ENCODE assay signal across 8 cellular contexts in genomic region chr4:103198111-103198765, GRCh38. TPM values are rescaled to one million over a fixed set of nuclear protein-coding genes. Genes with fewer than 3 reads are reported as not detected.
DNase-seq lines count a peak whose midpoint lies in the region; ATAC-seq and TF ChIP-seq lines count a peak whose summit lies in the region.

TSS of gene CENPE (minus strand) at chr4:103198343. CDS start at chr4:103198319, 24 bp downstream.

- H3K4me1 ChIP-seq in lower lobe of right lung, result peaks cover 12% of the 10 kb centered on the region

- no peaks in the 10 kb centered on the region for H3K27me3 ChIP-seq in lower lobe of right lung (ENCODE audit: low read depth)

- no peaks in the 10 kb centered on the region for H3K36me3 ChIP-seq in lower lobe of right lung

- peak within 1 kb of the TSS; percentile 84 for H3K4me3 ChIP-seq in lower lobe of right lung

- peak; percentile 91 for ATAC-seq in GM19372 (IDR thresholded peaks at IDR 0.05; ENCODE audit: low read depth, unreplicated experiment)
- peak; percentile 92 for ATAC-seq in HG03521 (IDR thresholded peaks at IDR 0.05; ENCODE audit: unreplicated experiment)
- peak; percentile 95 to 99 for ATAC-seq in lower lobe of right lung

- H3K27ac ChIP-seq in lower lobe of right lung, result peak within 1 kb of the TSS; percentile 80

- no peak for TF ChIP-seq CTCF in lower lobe of right lung (IDR thresholded peaks at IDR 0.05)

- intact Hi-C loops in lower lobe of right lung (cut with DNase I), result no loop called here

- DNase-seq in CD1c-positive myeloid dendritic cell (ENCODE audit: extremely low spot score), result peak; percentile 93
- peak; percentile 35 for DNase-seq in NCI-H748 treated with DMSO at 0.1 percent for 48 hours (lab: John Stamatoyannopoulos, UW)
- DNase-seq in activated CD4-positive, alpha-beta T cell treated with anti-CD3 and anti-CD28 coated beads, Interleukin-2, amount 50 U/mL, for 4 hours, result peak; percentile 77 to 79
- peak; percentile 94 for DNase-seq in ecto neural progenitor cell (ENCODE audit: low spot score)
- DNase-seq in lower lobe of right lung, result peak; percentile 89
- peak; percentile 47 to 78 (median 67) for DNase-seq in stimulated activated CD4-positive, alpha-beta T cell treated with anti-CD3 and anti-CD28 coated beads, TNF-alpha, amount 100 ng/mL, for 1 hour (ENCODE audit: low read depth in 3 of 3, low spot score in 1 of 3)

- H3K9me3 ChIP-seq in lower lobe of right lung, result no peaks in the 10 kb centered on the region

RNA-seq across cellular contexts. Expression of gene CENPE, which starts in this region (rescaled TPM):
- total RNA-seq in lower lobe of right lung, result 3.4 TPM

Comparison
In these comparisons a context has a peak if more than half of its experiments do, and no peak if none do; other contexts are left out.
1. Peak in every context shown above with its lines: DNase-seq, ATAC-seq, H3K4me3 ChIP-seq and H3K27ac ChIP-seq.
2. DNase-seq: peak in every context shown above with its lines; median percentile 94 in ecto neural progenitor cell; 93 in CD1c-positive myeloid dendritic cell; 89 in lower lobe of right lung; 78 in activated CD4-positive, alpha-beta T cell treated with anti-CD3 and anti-CD28 coated beads, Interleukin-2, amount 50 U/mL, for 4 hours; 67 in stimulated activated CD4-positive, alpha-beta T cell treated with anti-CD3 and anti-CD28 coated beads, TNF-alpha, amount 100 ng/mL, for 1 hour; 35 in NCI-H748 treated with DMSO at 0.1 percent for 48 hours.